Comparison of ENCODE assay signal across 22 cellular contexts in the genomic region with DNA sequence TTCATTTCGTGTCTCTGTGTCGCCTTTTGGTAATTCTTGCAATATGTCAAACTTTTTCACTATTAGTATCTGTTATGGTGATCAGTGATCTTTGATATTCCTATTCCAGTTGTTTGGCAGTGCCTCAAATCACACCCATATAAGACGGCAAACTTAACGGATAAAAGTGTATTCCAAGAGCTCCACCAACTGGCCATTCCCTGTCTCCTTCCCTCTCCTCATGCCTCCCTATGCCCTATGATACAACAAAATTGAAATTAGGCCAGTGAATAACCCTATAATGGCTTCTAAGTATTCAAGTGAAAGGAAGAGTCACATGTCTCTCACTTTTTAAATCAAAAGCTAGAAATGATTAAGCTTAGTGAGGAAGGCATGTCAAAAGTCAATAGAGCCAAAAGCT.
DNase-seq lines count a peak whose midpoint lies in the region; ATAC-seq and TF ChIP-seq lines count a peak whose summit lies in the region.
"Had no signal": no experiment of that assay in that cellular context is flagged by ENCODE, and none has a peak within 500 bp of the region (broad histone marks: within the 10 kb centered on the region; RNA-seq: fewer than 3 reads in every experiment).

No MANE protein-coding gene starts in this region.

- no peak overlapping the region for H3K9ac ChIP-seq in HCT116 (ENCODE audit: low read length)
- no peak overlapping the region for H3K9ac ChIP-seq in endodermal cell (ENCODE audit: extremely low read depth, low read length, poor library complexity, severe bottlenecking)

- H3K27ac Mint-ChIP-seq in activated T-cell treated with anti-CD3 and anti-CD28 coated beads, Interleukin-2, amount 50 U/mL, for 72 hours: peak overlapping the region; percentile 27
- no peak overlapping the region for H3K27ac Mint-ChIP-seq in endodermal cell
- H3K27ac Mint-ChIP-seq in nephron progenitor cell: no peak overlapping the region
- H3K27ac Mint-ChIP-seq: activated CD8-positive, alpha-beta T cell treated with anti-CD3 and anti-CD28 coated beads, Interleukin-2, amount 10 ng/mL, durations not matched to agents 7 days and 5 days; CD4-positive, alpha-beta T cell; stimulated activated naive CD8-positive, alpha-beta T cell treated with anti-CD3 and anti-CD28 coated beads, Interleukin-15, amount 100 ng/mL, for 72 hours had no signal

- whole genome bisulfite sequencing in endodermal cell (ENCODE audit: insufficient coverage in 1 of 2, insufficient read length in 1 of 2), 2 experiments: 96 to 100% methylated on average over 3 to 4 of the region's 4 CpGs
- WGBS in lung, 2 donors: 79 to 91% methylated on average over 4 of the region's 4 CpGs

- H3K4me2 ChIP-seq in HCT116 (ENCODE audit: low read length): no peak overlapping the region
- H3K4me2 ChIP-seq: PC-9 had no signal

- RAD21 ChIA-PET in HCT116 (lab: Charles Lee; ENCODE audit: low non-redundant PET in 1 of 2, low total read pairs in 2 of 2, uncharacterized antibody in 2 of 2, unreplicated experiment in 2 of 2): no interaction called here

- no peaks in the 10 kb centered on the region; the same call in 1 of the 2 replicates for H3K79me2 ChIP-seq in HCT116 (ENCODE audit: insufficient read depth, low read length)

- H3K4me3 Mint-ChIP-seq in activated T-cell treated with anti-CD3 and anti-CD28 coated beads, Interleukin-2, amount 50 U/mL, for 72 hours: no peak overlapping the region
- no peak overlapping the region for H3K4me3 Mint-ChIP-seq in endodermal cell
- H3K4me3 Mint-ChIP-seq in nephron progenitor cell: no peak overlapping the region
- H3K4me3 Mint-ChIP-seq: activated CD8-positive, alpha-beta T cell treated with anti-CD3 and anti-CD28 coated beads, Interleukin-2, amount 10 ng/mL, durations not matched to agents 7 days and 5 days; CD4-positive, alpha-beta T cell; naive thymus-derived CD4-positive, alpha-beta T cell; stimulated activated naive CD8-positive, alpha-beta T cell treated with anti-CD3 and anti-CD28 coated beads, Interleukin-15, amount 100 ng/mL, for 72 hours had no signal

- peaks cover 19 to 42% of the 10 kb centered on the region in 2 donors for H3K36me3 Mint-ChIP-seq in activated T-cell treated with anti-CD3 and anti-CD28 coated beads, Interleukin-2, amount 50 U/mL, for 72 hours (ENCODE audit: insufficient read depth in 2 of 2)
- H3K36me3 Mint-ChIP-seq in endodermal cell (ENCODE audit: low read depth): peaks cover 65% of the 10 kb centered on the region
- H3K36me3 Mint-ChIP-seq in nephron progenitor cell (ENCODE audit: low read depth): peaks cover 93% of the 10 kb centered on the region

- peaks cover 0 to 4% of the 10 kb centered on the region in 2 donors for H3K9me3 Mint-ChIP-seq in activated T-cell treated with anti-CD3 and anti-CD28 coated beads, Interleukin-2, amount 50 U/mL, for 72 hours
- peaks cover 12% of the 10 kb centered on the region for H3K9me3 Mint-ChIP-seq in endodermal cell
- H3K9me3 Mint-ChIP-seq in nephron progenitor cell: peaks cover 33% of the 10 kb centered on the region

- no peak for ATAC-seq in activated T-cell treated with anti-CD3 and anti-CD28 coated beads, Interleukin-2, amount 50 U/mL, for 72 hours (replicated peaks in 1 of 2)
- ATAC-seq in HCT116: no peak
- ATAC-seq in lung (ENCODE audit: insufficient read depth, low FRiP score): peak; percentile 34
- ATAC-seq in HG02938 (IDR thresholded peaks at IDR 0.05; ENCODE audit: unreplicated experiment): no peak
- ATAC-seq: activated CD8-positive, alpha-beta T cell treated with anti-CD3 and anti-CD28 coated beads, Interleukin-2, amount 10 ng/mL, durations not matched to agents 7 days and 5 days; naive thymus-derived CD4-positive, alpha-beta T cell; stimulated activated naive CD8-positive, alpha-beta T cell treated with anti-CD3 and anti-CD28 coated beads, Interleukin-15, amount 100 ng/mL, for 72 hours had no signal

- no peak overlapping the region for H3K27ac ChIP-seq in HCT116 (ENCODE audit: low read depth, low read length)
- H3K27ac ChIP-seq in endodermal cell (ENCODE audit: low read depth, low read length): no peak overlapping the region
- H3K27ac ChIP-seq in lung (ENCODE audit: low read depth in 1 of 2, low read length in 1 of 2): no peak overlapping the region
- H3K27ac ChIP-seq: esophagus muscularis mucosa, PC-9 had no signal

- H3K36me3 ChIP-seq in HCT116 (ENCODE audit: control insufficient read depth in 1 of 2, insufficient read depth in 2 of 2, low read length in 2 of 2) (peaks cover 0 to 15% of the 10 kb centered on the region in 2 experiments; a peak in 1 of 4 replicates), endodermal cell (ENCODE audit: control insufficient read depth, insufficient read depth, low read length) (peaks cover 72% of the 10 kb centered on the region), lung (ENCODE audit: control insufficient read depth in 2 of 2, insufficient read depth in 2 of 2, low read length in 2 of 2) (peaks cover 10 to 18% of the 10 kb centered on the region in 2 donors)

- intact Hi-C loops in HCT116 (cut with micrococcal nuclease): no loop called here

- H3K9me2 ChIP-seq in HCT116 (ENCODE audit: insufficient read depth): no peaks in the 10 kb centered on the region

- H3K27me3 Mint-ChIP-seq in activated T-cell treated with anti-CD3 and anti-CD28 coated beads, Interleukin-2, amount 50 U/mL, for 72 hours (ENCODE audit: low read depth): no peaks in the 10 kb centered on the region
- no peaks in the 10 kb centered on the region for H3K27me3 Mint-ChIP-seq in endodermal cell (ENCODE audit: insufficient read depth)
- H3K27me3 Mint-ChIP-seq in nephron progenitor cell (ENCODE audit: low read depth, poor library complexity): no peaks in the 10 kb centered on the region
- H3K27me3 Mint-ChIP-seq: CD4-positive, alpha-beta T cell; naive thymus-derived CD4-positive, alpha-beta T cell; stimulated activated naive CD8-positive, alpha-beta T cell treated with anti-CD3 and anti-CD28 coated beads, Interleukin-15, amount 100 ng/mL, for 72 hours had no signal

- TF ChIP-seq CTCF in HCT116 (IDR thresholded peaks at IDR 0.05 in 2 of 3, conservative IDR thresholded peaks at IDR 0.05 in 1 of 3; ENCODE audit: borderline replicate concordance in 1 of 3, insufficient read depth in 1 of 3, low read depth in 2 of 3, low read length in 2 of 3) (no peak), endodermal cell (conservative IDR thresholded peaks at IDR 0.05) (peak; percentile 38), lung (IDR thresholded peaks at IDR 0.05; ENCODE audit: control extremely low read depth, extremely low read depth) (no peak), nephron progenitor cell (IDR thresholded peaks at IDR 0.05) (no peak)

- H3K27me3 ChIP-seq in HCT116 (ENCODE audit: insufficient read depth, low read length): no peaks in the 10 kb centered on the region
- no peaks in the 10 kb centered on the region for H3K27me3 ChIP-seq in endodermal cell (ENCODE audit: control insufficient read depth, insufficient read depth, low read length, poor library complexity, severe bottlenecking)
- no peaks in the 10 kb centered on the region for H3K27me3 ChIP-seq in lung (ENCODE audit: control insufficient read depth, insufficient read depth)
- H3K27me3 ChIP-seq: esophagus muscularis mucosa, MG63 had no signal

- TF ChIP-seq RAD21 in HCT116 (IDR thresholded peaks at IDR 0.05; ENCODE audit: low read depth): peak; percentile 10; the same call in 1 of the 2 replicates

- no TSS peak for BruUV-seq in HCT116 (replicated peaks; lab: Mats Ljungman, UMichigan)

- H4K20me1 ChIP-seq in HCT116 (ENCODE audit: insufficient read depth): no peaks in the 10 kb centered on the region

- no peak for TF ChIP-seq POLR2A in HCT116 (IDR thresholded peaks at IDR 0.05; ENCODE audit: borderline replicate concordance, extremely low read depth, insufficient read depth, insufficient read length)

- no peak overlapping the region for H2AFZ ChIP-seq in HCT116 (ENCODE audit: low read depth, low read length, poor library complexity, severe bottlenecking)
- H2AFZ ChIP-seq: PC-9 had no signal

- H3K4me3 ChIP-seq in HCT116 (replicated peaks in 1 of 2; ENCODE audit: low read depth in 1 of 2, low read length in 2 of 2) (no peak overlapping the region), endodermal cell (ENCODE audit: low read length) (no peak overlapping the region), lung (no peak overlapping the region)
- H3K4me3 ChIP-seq: esophagus muscularis mucosa, HAP-1, MG63, PC-9 had no signal

- H3K9me3 ChIP-seq in HCT116 (ENCODE audit: control insufficient read depth in 1 of 2, insufficient read depth in 1 of 2, low read depth in 1 of 2, low read length in 2 of 2) (0 out of 4 replicates have a peak, but pooled peaks cover 0 to 7% of the 10 kb centered on the region in 2 experiments), endodermal cell (ENCODE audit: control insufficient read depth, low read length) (peaks cover 27% of the 10 kb centered on the region), lung (ENCODE audit: control insufficient read depth in 2 of 2, insufficient read depth in 1 of 2, low read length in 1 of 2) (no peaks in the 10 kb centered on the region)

- POLR2A ChIA-PET in HCT116 (lab: Charles Lee): no interaction called here

- peaks cover 22% of the 10 kb centered on the region for H3K4me1 Mint-ChIP-seq in activated T-cell treated with anti-CD3 and anti-CD28 coated beads, Interleukin-2, amount 50 U/mL, for 72 hours (ENCODE audit: low read depth)
- H3K4me1 Mint-ChIP-seq in endodermal cell (peaks cover 12% of the 10 kb centered on the region), nephron progenitor cell (peaks cover 10% of the 10 kb centered on the region)

- H3K4me1 ChIP-seq in HCT116 (ENCODE audit: control insufficient read depth in 1 of 2, insufficient read depth in 2 of 2, low read length in 2 of 2) (no peaks in the 10 kb centered on the region), endodermal cell (ENCODE audit: control insufficient read depth, insufficient read depth, low read length) (no peaks in the 10 kb centered on the region), lung (ENCODE audit: control insufficient read depth in 2 of 2, insufficient read depth in 2 of 2, low read length in 2 of 2) (peaks cover 0 to 3% of the 10 kb centered on the region in 2 donors)
- H3K4me1 ChIP-seq: esophagus muscularis mucosa, HAP-1 had no signal

- CTCF ChIA-PET in HCT116 (lab: Charles Lee): no interaction called here

- DNase-seq in activated T-cell treated with anti-CD3 and anti-CD28 coated beads, Interleukin-2, amount 50 U/mL, for 72 hours: no peak
- DNase-seq in activated T-cell treated with anti-CD3 and anti-CD28 coated beads, Interleukin-2, amount 50 U/mL, for 1 hour: no peak
- DNase-seq in HCT116 (ENCODE audit: low read depth, low spot score): no peak
- no peak for DNase-seq in endodermal cell
- no peak for DNase-seq in lung (ENCODE audit: low spot score)
- no peak for DNase-seq in nephron progenitor cell
- DNase-seq in occipital lobe (lab: John Stamatoyannopoulos, UW): no peak
- DNase-seq: activated CD4-positive, CD25-positive, alpha-beta regulatory T cell; activated CD8-positive, alpha-beta T cell treated with anti-CD3 and anti-CD28 coated beads, Interleukin-2, amount 10 ng/mL, durations not matched to agents 7 days and 5 days; CD4-positive, alpha-beta T cell; GF-D8; islet precursor cell; mesenchymal stem cell; MG63; naive thymus-derived CD4-positive, alpha-beta T cell; NCI-H1436; PC-9; posterior cingulate gyrus; stimulated activated naive CD8-positive, alpha-beta T cell treated with anti-CD3 and anti-CD28 coated beads, Interleukin-15, amount 100 ng/mL, for 72 hours had no signal

TF ChIP-seq in HCT116, 20 proteins besides CTCF, POLR2A, EP300 and RAD21 (continues in another document):
- TF ChIP-seq TCF7L2 (IDR thresholded peaks at IDR 0.05; ENCODE audit: borderline replicate concordance, extremely low read depth, insufficient read depth, insufficient read length): no peak
